Comparison of ENCODE assay signal across 25 cellular contexts in the genomic region with DNA sequence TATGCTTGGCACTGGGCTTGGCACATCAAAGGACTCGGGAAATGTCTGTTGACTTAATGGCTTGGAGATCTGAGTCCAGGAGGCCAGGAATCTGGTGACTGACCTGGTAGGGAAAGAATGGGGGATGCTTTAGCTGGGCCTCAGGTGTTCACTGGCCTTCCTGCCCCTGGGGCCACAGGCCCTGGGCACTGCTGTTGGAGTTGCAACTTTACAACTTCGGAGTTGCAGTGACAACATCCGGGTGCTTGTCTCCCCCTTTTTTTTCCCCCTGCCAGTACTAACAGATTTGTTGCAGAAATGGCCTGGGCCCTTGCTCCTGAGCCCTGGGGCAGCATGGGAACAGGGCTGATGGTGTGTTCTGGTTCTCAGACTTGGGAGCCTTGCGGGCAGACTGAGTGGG.
"Had no signal": no experiment of that assay in that cellular context is flagged by ENCODE, and none has a peak within 500 bp of the region (broad histone marks: within the 10 kb centered on the region; RNA-seq: fewer than 3 reads in every experiment).

No MANE protein-coding gene starts in this region.

- ATAC-seq: activated naive CD4-positive, alpha-beta T cell treated with anti-CD3 and anti-CD28 coated beads, Interleukin-2, amount 50 U/mL, for 72 hours; activated naive CD8-positive, alpha-beta T cell treated with anti-CD3 and anti-CD28 coated beads, Interleukin-2, amount 50 U/mL, for 24 hours; T-cell had no signal

- H3K27ac Mint-ChIP-seq: activated CD4-positive, alpha-beta memory T cell treated with anti-CD3 and anti-CD28 coated beads, Interleukin-2, amount 10 ng/mL, durations not matched to agents 7 days and 5 days; activated naive CD8-positive, alpha-beta T cell treated with anti-CD3 and anti-CD28 coated beads, Interleukin-2, amount 50 U/mL, for 24 hours; activated T-cell treated with anti-CD3 and anti-CD28 coated beads, Interleukin-2, amount 50 U/mL, for 72 hours; IgD-negative memory B cell; T-cell had no signal

- FAIRE-seq: RCC 7860, TTC549 had no signal

- DNase-seq: activated CD4-positive, alpha-beta memory T cell treated with anti-CD3 and anti-CD28 coated beads, Interleukin-2, amount 10 ng/mL, durations not matched to agents 7 days and 5 days; activated CD4-positive, alpha-beta T cell treated with anti-CD3 and anti-CD28 coated beads, Interleukin-2, amount 50 U/mL, for 1 hour; activated CD4-positive, CD25-positive, alpha-beta regulatory T cell; activated naive CD4-positive, alpha-beta T cell treated with Interleukin-2 at 50 U/mL for 16 hours; activated naive CD8-positive, alpha-beta T cell treated with anti-CD3 and anti-CD28 coated beads, Interleukin-2, amount 50 U/mL, for 24 hours; activated T-cell treated with anti-CD3 and anti-CD28 coated beads for 4 hours; activated T-cell treated with anti-CD3 and anti-CD28 coated beads, Interleukin-2, amount 50 U/mL, for 72 hours; amygdala; cerebellar nuclear complex; KG1; MV-4-11; NCI-H1092 treated with DMSO at 0.1 percent for 48 hours; NCI-H1417 treated with DMSO at 0.1 percent for 48 hours; NCI-H1694; NCI-H2081 treated with DMSO at 0.1 percent for 48 hours; NCI-H446; NCI-H524; SHP77 treated with DMSO at 0.1 percent for 48 hours; T-cell; T-helper 2 cell; T1000 had no signal

- H3K4me1 Mint-ChIP-seq: activated naive CD8-positive, alpha-beta T cell treated with anti-CD3 and anti-CD28 coated beads, Interleukin-2, amount 50 U/mL, for 24 hours; T-cell had no signal

- H3K36me3 Mint-ChIP-seq: activated naive CD4-positive, alpha-beta T cell treated with anti-CD3 and anti-CD28 coated beads, Interleukin-2, amount 50 U/mL, for 72 hours; T-cell had no signal

- H3K4me3 Mint-ChIP-seq: activated CD4-positive, alpha-beta memory T cell treated with anti-CD3 and anti-CD28 coated beads, Interleukin-2, amount 10 ng/mL, durations not matched to agents 7 days and 5 days; activated naive CD8-positive, alpha-beta T cell treated with anti-CD3 and anti-CD28 coated beads, Interleukin-2, amount 50 U/mL, for 24 hours; activated T-cell treated with anti-CD3 and anti-CD28 coated beads, Interleukin-2, amount 50 U/mL, for 72 hours; IgD-negative memory B cell; T-cell had no signal

- H3K9me3 Mint-ChIP-seq: activated CD4-positive, alpha-beta memory T cell treated with anti-CD3 and anti-CD28 coated beads, Interleukin-2, amount 10 ng/mL, durations not matched to agents 7 days and 5 days; activated naive CD4-positive, alpha-beta T cell treated with anti-CD3 and anti-CD28 coated beads, Interleukin-2, amount 50 U/mL, for 72 hours; activated naive CD8-positive, alpha-beta T cell treated with anti-CD3 and anti-CD28 coated beads, Interleukin-2, amount 50 U/mL, for 24 hours; activated T-cell treated with anti-CD3 and anti-CD28 coated beads, Interleukin-2, amount 50 U/mL, for 72 hours; IgD-negative memory B cell; T-cell had no signal

- H3K27me3 Mint-ChIP-seq: activated CD4-positive, alpha-beta memory T cell treated with anti-CD3 and anti-CD28 coated beads, Interleukin-2, amount 10 ng/mL, durations not matched to agents 7 days and 5 days; activated naive CD8-positive, alpha-beta T cell treated with anti-CD3 and anti-CD28 coated beads, Interleukin-2, amount 50 U/mL, for 24 hours had no signal
